Comparison of ENCODE assay signal across 16 cellular contexts in genomic region chr12:104248444-104248843, GRCh38. TPM values are rescaled to one million over a fixed set of nuclear protein-coding genes. Genes with fewer than 3 reads are reported as not detected.
DNase-seq lines count a peak whose midpoint lies in the region; ATAC-seq and TF ChIP-seq lines count a peak whose summit lies in the region.
"Had no signal": no experiment of that assay in that cellular context is flagged by ENCODE, and none has a peak within 500 bp of the region (broad histone marks: within the 10 kb centered on the region; RNA-seq: fewer than 3 reads in every experiment).

No MANE protein-coding gene starts in this region.

- no peaks in the 10 kb centered on the region for H3K36me3 ChIP-seq in iPS DF 6.9 (ENCODE audit: control insufficient read depth, insufficient read depth, low read length)
- H3K36me3 ChIP-seq in heart left ventricle: no peaks in the 10 kb centered on the region

- H2BK120ac ChIP-seq in H9 (ENCODE audit: low read depth, low read length, poor library complexity, severe bottlenecking): no peak overlapping the region

- H3T11ph ChIP-seq in H9 (ENCODE audit: low read length): no peak overlapping the region

- no peak overlapping the region for H2BK20ac ChIP-seq in H9 (ENCODE audit: low read depth, low read length, poor library complexity, severe bottlenecking)

- no peak overlapping the region for H4K5ac ChIP-seq in H9 (ENCODE audit: insufficient read length, low read depth, low read length)

- no peak overlapping the region for H3K56ac ChIP-seq in H9 (ENCODE audit: insufficient read length, low read depth, low read length)

- no peaks in the 10 kb centered on the region; the same call in 1 of the 2 replicates for H3K4me1 ChIP-seq in H9 (ENCODE audit: insufficient read depth, low read length)
- 0 out of 2 replicates have a peak, but pooled peaks cover 1% of the 10 kb centered on the region for H3K4me1 ChIP-seq in iPS DF 6.9 (ENCODE audit: control insufficient read depth, insufficient read depth, low read length)
- peaks cover 0 to 10% (median 0%) of the 10 kb centered on the region in 12 donors for H3K4me1 ChIP-seq in heart left ventricle

- H3K9me3 ChIP-seq in H9 (ENCODE audit: control insufficient read depth, low read depth, low read length): no peaks in the 10 kb centered on the region
- no peaks in the 10 kb centered on the region for H3K9me3 ChIP-seq in iPS DF 6.9 (ENCODE audit: control insufficient read depth, insufficient read depth, low read length)
- H3K9me3 ChIP-seq in heart left ventricle: no peaks in the 10 kb centered on the region

- peaks cover 9 to 13% of the 10 kb centered on the region in 2 experiments for H3K4me1 Mint-ChIP-seq in H9
- H3K4me1 Mint-ChIP-seq in dendritic cell treated with granulocyte-macrophage colony-stimulating factor and Interleukin-4, amounts not matched to agents 40 ng/mL and 50 ng/mL, for 4 days (ENCODE audit: low read depth): peaks cover 12% of the 10 kb centered on the region

- intact Hi-C loops in dendritic cell treated with granulocyte-macrophage colony-stimulating factor and Interleukin-4, amounts not matched to agents 40 ng/mL and 50 ng/mL, for 4 days (cut with micrococcal nuclease): loop anchor here (5.0 kb wide), 1 partner anchor 39 kb away; no protein-coding TSS in a partner anchor
- intact Hi-C loops in heart left ventricle (cut with DNase I): no loop called here

- H3K27me3 ChIP-seq in H9 (ENCODE audit: insufficient read depth, low read length): no peaks in the 10 kb centered on the region
- no peaks in the 10 kb centered on the region for H3K27me3 ChIP-seq in iPS DF 6.9 (ENCODE audit: control insufficient read depth, insufficient read depth, low read length)
- no peaks in the 10 kb centered on the region for H3K27me3 ChIP-seq in heart left ventricle

- TF ChIP-seq POLR2A in heart left ventricle (IDR thresholded peaks at IDR 0.05): no peak

- no peak for ATAC-seq in heart left ventricle
- ATAC-seq in HG03159 (IDR thresholded peaks at IDR 0.05; ENCODE audit: unreplicated experiment): no peak
- ATAC-seq: CD8-positive, alpha-beta T cell; GM12878; HepG2 had no signal

- H3K79me1 ChIP-seq in H9 (ENCODE audit: insufficient read depth, low read depth, low read length, poor library complexity, severe bottlenecking): no peaks in the 10 kb centered on the region

- H3K79me2 ChIP-seq in H9 (ENCODE audit: insufficient read depth, low read length): no peaks in the 10 kb centered on the region

- no peak overlapping the region for H2AFZ ChIP-seq in H9 (ENCODE audit: low read length)

- no peaks in the 10 kb centered on the region for H3K36me3 Mint-ChIP-seq in H9 (ENCODE audit: insufficient read depth in 1 of 3, low read depth in 3 of 3)
- H3K36me3 Mint-ChIP-seq in dendritic cell treated with granulocyte-macrophage colony-stimulating factor and Interleukin-4, amounts not matched to agents 40 ng/mL and 50 ng/mL, for 4 days (ENCODE audit: low read depth): no peaks in the 10 kb centered on the region
- H3K36me3 Mint-ChIP-seq: CD14-positive monocyte; CD8-positive, alpha-beta T cell had no signal

- DNase-seq in H9 (peak; percentile 71), iPS DF 6.9 (ENCODE audit: low read depth, low spot score) (peak; percentile 37), heart left ventricle (no peak), G401 (ENCODE audit: low spot score) (no peak), DMS153 (lab: John Stamatoyannopoulos, UW) (no peak)
- DNase-seq: CD8-positive, alpha-beta T cell; COR-L47; DND-41; GOT3; HCEC 1CT; HFFc6 had no signal

- no peak overlapping the region for H3K27ac Mint-ChIP-seq in H9
- peak overlapping the region; percentile 64 for H3K27ac Mint-ChIP-seq in dendritic cell treated with granulocyte-macrophage colony-stimulating factor and Interleukin-4, amounts not matched to agents 40 ng/mL and 50 ng/mL, for 4 days
- H3K27ac Mint-ChIP-seq: CD8-positive, alpha-beta T cell; HFFc6 had no signal

- no peak overlapping the region for H2BK5ac ChIP-seq in H9 (ENCODE audit: insufficient read length, low read length)

- H3K27ac ChIP-seq in H9 (ENCODE audit: insufficient read length, low read depth, low read length): no peak overlapping the region
- no peak overlapping the region for H3K27ac ChIP-seq in iPS DF 6.9 (ENCODE audit: low read length)
- no peak overlapping the region for H3K27ac ChIP-seq in heart left ventricle

- H4K20me1 ChIP-seq in H9 (ENCODE audit: control insufficient read depth, insufficient read depth, insufficient read length): no peaks in the 10 kb centered on the region

- no peak overlapping the region for H3K18ac ChIP-seq in H9 (ENCODE audit: insufficient read length, low read depth, low read length)

- H3K14ac ChIP-seq in H9 (ENCODE audit: insufficient read depth, low read length): no peak overlapping the region

- no peak overlapping the region for H4K91ac ChIP-seq in H9 (ENCODE audit: insufficient read length, low read depth, low read length)

- H3K23ac ChIP-seq in H9 (ENCODE audit: insufficient read length, low read depth, low read length): no peak overlapping the region

- no peak overlapping the region for H2BK12ac ChIP-seq in H9 (ENCODE audit: insufficient read length, low read depth, low read length)

- in situ Hi-C loops in G401 (cut with HindIII; ENCODE audit: low sequenced_read_pairs): no loop called here

- H4K8ac ChIP-seq in H9 (replicated peaks; ENCODE audit: insufficient read length, low read depth, low read length): no peak overlapping the region

- no peak for TF ChIP-seq CTCF in H9 (conservative IDR thresholded peaks at IDR 0.05)
- no peak for TF ChIP-seq CTCF in heart left ventricle (IDR thresholded peaks at IDR 0.05)

- no peak overlapping the region for H3K9ac ChIP-seq in H9 (ENCODE audit: extremely low read depth, insufficient read length, low read length)

- no peak overlapping the region for H2BK15ac ChIP-seq in H9 (ENCODE audit: low read depth, low read length)

- H3K4me3 ChIP-seq in iPS DF 6.9 (ENCODE audit: low read length) (no peak overlapping the region), heart left ventricle (no peak overlapping the region)
- H3K4me3 ChIP-seq: GM12878 had no signal

- H3K27me3 Mint-ChIP-seq in H9 (ENCODE audit: low read depth): peaks cover 35% of the 10 kb centered on the region
- no peaks in the 10 kb centered on the region for H3K27me3 Mint-ChIP-seq in dendritic cell treated with granulocyte-macrophage colony-stimulating factor and Interleukin-4, amounts not matched to agents 40 ng/mL and 50 ng/mL, for 4 days

- no peak overlapping the region for H3K4ac ChIP-seq in H9 (ENCODE audit: low read depth, low read length)

- WGBS in H9 (ENCODE audit: extremely low coverage, insufficient read length, low lambda C conversion rate): no CpG with 5 or more reads among the region's 8 CpGs
- no CpG with 5 or more reads among the region's 8 CpGs for WGBS in iPS DF 6.9 (ENCODE audit: insufficient coverage, insufficient read length)
- 90 to 95% (median 94%) methylated on average over 8 of the region's 8 CpGs for WGBS in heart left ventricle, 4 donors

- H3K23me2 ChIP-seq in H9 (ENCODE audit: insufficient read length, low read depth, low read length, poor library complexity, severe bottlenecking): no peaks in the 10 kb centered on the region

- H3K9me3 Mint-ChIP-seq in H9: no peaks in the 10 kb centered on the region; a peak in 1 of 5 replicates
- no peaks in the 10 kb centered on the region for H3K9me3 Mint-ChIP-seq in dendritic cell treated with granulocyte-macrophage colony-stimulating factor and Interleukin-4, amounts not matched to agents 40 ng/mL and 50 ng/mL, for 4 days
- H3K9me3 Mint-ChIP-seq: CD8-positive, alpha-beta T cell; HFFc6 had no signal

- no peak overlapping the region for H2AK5ac ChIP-seq in H9 (ENCODE audit: insufficient read length, low read length)

- no peak overlapping the region for H3K4me2 ChIP-seq in H9 (ENCODE audit: insufficient read depth, insufficient read length, low read length)

- no peak overlapping the region; a peak in 1 of 5 replicates for H3K4me3 Mint-ChIP-seq in H9
- no peak overlapping the region for H3K4me3 Mint-ChIP-seq in dendritic cell treated with granulocyte-macrophage colony-stimulating factor and Interleukin-4, amounts not matched to agents 40 ng/mL and 50 ng/mL, for 4 days
- H3K4me3 Mint-ChIP-seq: CD14-positive monocyte; CD8-positive, alpha-beta T cell; HFFc6 had no signal

RNA-seq across cellular contexts. Expression of gene TXNRD1, which starts 32.9 kb away (rescaled TPM):
- total RNA-seq in H9 (2021) (93.6 and 100 TPM in 2 replicates), heart left ventricle (100 to 1,000 TPM in 4 of 9 donors, 10 to 100 TPM in 5; 66.1 to 384 (median 90.8) TPM)
- 100 to 1,000 TPM in 1 of 2 donors, 10 to 100 TPM in 1; 26.6 to 206 TPM for polyA plus RNA-seq in heart left ventricle
- total RNA-seq in G401 (2014; rRNA removed; shearing (Covaris generic)): 581 and 681 TPM in 2 replicates

RNA-seq across cellular contexts. Expression of gene EID3, which starts 55.1 kb away (rescaled TPM):
- total RNA-seq in H9 (2021): 1.2 and 1.4 TPM in 2 replicates
- 1 to 10 TPM in 6 of 9 donors, under 1 TPM in 3; 0.44 to 4.0 (median 1.3) TPM for total RNA-seq in heart left ventricle
- 1 to 10 TPM in 1 of 2 donors, under 1 TPM in 1; 0.55 to 1.6 TPM for polyA plus RNA-seq in heart left ventricle
- total RNA-seq in G401 (2014; rRNA removed; shearing (Covaris generic)): 0.51 and 1.7 TPM in 2 replicates

Comparison
In these comparisons a context has a peak if more than half of its experiments do, and no peak if none do; other contexts are left out.
1. DNase-seq: peak in H9 (single experiment) and iPS DF 6.9 (single experiment); none in heart left ventricle (0 of 5), G401 (single experiment) and DMS153 (single experiment).